ENCODE assay signal across 9 cellular contexts in the genomic region with DNA sequence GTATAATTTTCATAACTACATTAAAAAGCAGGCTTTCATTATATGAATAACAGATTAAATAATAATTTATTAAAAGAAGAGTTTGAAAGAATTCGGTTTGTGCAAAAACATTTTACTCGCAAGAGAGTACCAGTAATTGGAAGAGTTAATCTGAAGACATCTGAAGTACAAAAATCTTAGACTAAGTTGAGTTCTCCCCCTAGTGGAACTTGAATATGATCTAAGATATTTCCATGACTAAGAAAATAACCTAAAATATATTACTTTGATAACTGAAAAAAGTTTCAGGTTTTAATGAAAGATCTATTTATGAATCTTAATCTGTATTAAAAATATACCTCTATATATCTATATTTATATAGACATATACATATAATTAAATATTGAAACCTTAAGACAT.
DNase-seq lines count a peak whose midpoint lies in the region; ATAC-seq and TF ChIP-seq lines count a peak whose summit lies in the region.
"Had no signal": no experiment of that assay in that cellular context is flagged by ENCODE, and none has a peak within 500 bp of the region (broad histone marks: within the 10 kb centered on the region; RNA-seq: fewer than 3 reads in every experiment).

No MANE protein-coding gene starts in this region.

- no peak overlapping the region for H3K27ac Mint-ChIP-seq in naive thymus-derived CD8-positive, alpha-beta T cell

- no peaks in the 10 kb centered on the region for H3K9me3 Mint-ChIP-seq in naive thymus-derived CD8-positive, alpha-beta T cell

- intact Hi-C loops in ascending aorta (cut with DNase I) = no loop called here

- H3K4me3 Mint-ChIP-seq in naive thymus-derived CD8-positive, alpha-beta T cell = no peak overlapping the region

- no peaks in the 10 kb centered on the region for H3K36me3 ChIP-seq in ascending aorta
- H3K36me3 ChIP-seq: SJCRH30 had no signal

- peaks cover 3 to 6% (median 5%) of the 10 kb centered on the region in 4 donors for H3K4me1 Mint-ChIP-seq in naive thymus-derived CD8-positive, alpha-beta T cell

- DNase-seq in DMS 273 (lab: John Stamatoyannopoulos, UW; ENCODE audit: unreplicated experiment) (peak; percentile 59), DMS 273 treated with DMSO at 0.1 percent for 48 hours (lab: John Stamatoyannopoulos, UW) (no peak), HuH-7.5 (ENCODE audit: low spot score) (peak; percentile 6), ascending aorta (ENCODE audit: low spot score in 2 of 2) (no peak), putamen (ENCODE audit: low spot score) (no peak)
- peak in 3 of 10 donors; percentile 47 to 55 (median 51) for DNase-seq in naive thymus-derived CD8-positive, alpha-beta T cell
- no peak for DNase-seq in activated naive CD4-positive, alpha-beta T cell treated with Interleukin-2 at 50 U/mL for 16 hours

- H3K9me3 ChIP-seq in ascending aorta = no peaks in the 10 kb centered on the region
- H3K9me3 ChIP-seq: SJCRH30 had no signal

- H3K27ac ChIP-seq in ascending aorta = no peak overlapping the region
- H3K27ac ChIP-seq: SJCRH30 had no signal

- H3K27me3 ChIP-seq in ascending aorta = no peaks in the 10 kb centered on the region
- H3K27me3 ChIP-seq: SJCRH30 had no signal

- H3K27me3 Mint-ChIP-seq in naive thymus-derived CD8-positive, alpha-beta T cell = peaks cover 0 to 2% (median 0%) of the 10 kb centered on the region in 5 donors

- TF ChIP-seq CTCF in ascending aorta (IDR thresholded peaks at IDR 0.05) = peak in 2 of 3 experiments; percentile 9 to 38

- no peaks in the 10 kb centered on the region for H3K36me3 Mint-ChIP-seq in naive thymus-derived CD8-positive, alpha-beta T cell

- no peak overlapping the region for H3K4me3 ChIP-seq in ascending aorta
- H3K4me3 ChIP-seq: SJCRH30 had no signal

- peak; percentile 49 to 53 for ATAC-seq in naive thymus-derived CD8-positive, alpha-beta T cell
- no peak for ATAC-seq in HG03159 (IDR thresholded peaks at IDR 0.05; ENCODE audit: unreplicated experiment)

- no peaks in the 10 kb centered on the region for H3K4me1 ChIP-seq in ascending aorta
- H3K4me1 ChIP-seq: SJCRH30 had no signal

- POLR2A ChIA-PET in naive thymus-derived CD8-positive, alpha-beta T cell (lab: Charles Lee) = interaction anchor here (0.7 kb wide), 1 partner anchor 286 kb away, joined by 3 read pairs; no protein-coding TSS in a partner anchor

Comparison
In these comparisons a context has a peak if more than half of its experiments do, and no peak if none do; other contexts are left out.
1. DNase-seq: peak in DMS 273 (single experiment) and HuH-7.5 (single experiment); none in DMS 273 treated with DMSO at 0.1 percent for 48 hours (single experiment), ascending aorta (0 of 2), putamen (single experiment) and activated naive CD4-positive, alpha-beta T cell treated with Interleukin-2 at 50 U/mL for 16 hours (single experiment).